In genomic region chr2:240922982-240923537, GRCh38 we compare ENCODE assay signal across 1 cellular context.
A peak's percentile ranks its signal among the peaks of the same experiment; 100 is the strongest.
TF ChIP-seq lines count a peak whose summit lies in the region.

No MANE protein-coding gene starts in this region.

TF ChIP-seq in HEK293, 187 proteins besides CTCF, POLR2A, EP300 and RAD21 (continued from another document):
- TF ChIP-seq TSHZ1 (tag by site-specific recombination; IDR thresholded peaks at IDR 0.05; ENCODE audit: borderline replicate concordance), result no peak
- peak; percentile 26; the same call in 1 of the 2 replicates for TF ChIP-seq ZBTB17 (tag by site-specific recombination; IDR thresholded peaks at IDR 0.05)
- TF ChIP-seq KLF17 (tag by site-specific recombination; IDR thresholded peaks at IDR 0.05), result no peak
- no peak for TF ChIP-seq ZNF24 (tag by site-specific recombination; IDR thresholded peaks at IDR 0.05)
- no peak for TF ChIP-seq MEIS1 (CRISPR knock-in tag; IDR thresholded peaks at IDR 0.05; ENCODE audit: borderline replicate concordance)
- TF ChIP-seq ZBTB7A (tag by site-specific recombination; IDR thresholded peaks at IDR 0.05; ENCODE audit: low read depth), result peak; percentile 77; the same call in 1 of the 2 replicates
TF ChIP-seq in HEK293: peak in this region for 4.
